24 cellular contexts compared by ENCODE assay signal in genomic region chr16:68362314-68362913, GRCh38.
"Had no signal": no experiment of that assay in that cellular context is flagged by ENCODE, and none has a peak within 500 bp of the region (broad histone marks: within the 10 kb centered on the region; RNA-seq: fewer than 3 reads in every experiment).

No MANE protein-coding gene starts in this region.

- ATAC-seq: activated CD4-positive, CD25-positive, alpha-beta regulatory T cell treated with anti-CD3 and anti-CD28 coated beads, Interleukin-2, amount 50 U/mL, for 24 hours; left lobe of liver; naive thymus-derived CD8-positive, alpha-beta T cell; right lobe of liver; stimulated activated naive CD8-positive, alpha-beta T cell treated with anti-CD3 and anti-CD28 coated beads, Interleukin-15, Interleukin-2, amounts not matched to agents 100 U/mL and 50 U/mL, for 24 hours had no signal

- H3K4me3 ChIP-seq: heart right ventricle, lower lobe of right lung, right lobe of liver, thoracic aorta had no signal

- H3K27ac ChIP-seq: breast epithelium, heart right ventricle, lower lobe of right lung, right lobe of liver, thoracic aorta, WERI-Rb-1 had no signal

- H3K9me3 Mint-ChIP-seq: activated CD4-positive, alpha-beta memory T cell treated with anti-CD3 and anti-CD28 coated beads for 36 hours; activated naive CD4-positive, alpha-beta T cell treated with anti-CD3 and anti-CD28 coated beads, Interleukin-2, amount 10 ng/mL, durations not matched to agents 7 days and 5 days; activated T-helper 1 cell treated with anti-CD3 and anti-CD28 coated beads, Interleukin-12 subunit alpha, Interleukin-12 subunit beta, Interleukin-2, Interleukin-4 antibody, amounts not matched to agents 30 ng/mL and 10 ng/mL and 1 ng/mL, durations not matched to agents 14 hours and 24 hours and 36 hours; naive thymus-derived CD8-positive, alpha-beta T cell; T-helper 1 cell treated with Interleukin-12 subunit alpha and Interleukin-12 subunit beta and Interleukin-4 antibody, amounts not matched to agents 30 μg/mL and 1 μg/mL, for 36 hours had no signal

- DNase-seq: activated CD4-positive, alpha-beta memory T cell treated with anti-CD3 and anti-CD28 coated beads for 36 hours; activated CD4-positive, alpha-beta T cell treated with anti-CD3 and anti-CD28 coated beads for 48 hours; activated CD8-positive, alpha-beta memory T cell treated with anti-CD3 and anti-CD28 coated beads, Interleukin-2, amount 50 U/mL, for 4 hours; activated effector memory CD4-positive, alpha-beta T cell treated with anti-CD3 and anti-CD28 coated beads, Interleukin-2, amount 50 U/mL, for 16 hours; activated naive CD4-positive, alpha-beta T cell treated with anti-CD3 and anti-CD28 coated beads, Interleukin-2, amount 10 ng/mL, durations not matched to agents 7 days and 5 days; activated T-cell treated with anti-CD3 and anti-CD28 coated beads, Interleukin-2, amount 50 U/mL, for 1 hour; central memory CD4-positive, alpha-beta T cell; foreskin melanocyte; heart right ventricle; lower lobe of right lung; mesenchymal stem cell; naive thymus-derived CD8-positive, alpha-beta T cell; stimulated activated CD4-positive, alpha-beta T cell treated with anti-CD3 and anti-CD28 coated beads, Interleukin-2, amount 100 ng/mL, for 48 hours; stimulated activated naive CD8-positive, alpha-beta T cell treated with anti-CD3 and anti-CD28 coated beads, Interleukin-15, Interleukin-2, amounts not matched to agents 100 U/mL and 50 U/mL, for 24 hours; T1000; trophoblast cell; WERI-Rb-1 had no signal

- H3K27ac Mint-ChIP-seq: activated CD4-positive, alpha-beta memory T cell treated with anti-CD3 and anti-CD28 coated beads for 36 hours; activated naive CD4-positive, alpha-beta T cell treated with anti-CD3 and anti-CD28 coated beads, Interleukin-2, amount 10 ng/mL, durations not matched to agents 7 days and 5 days; activated T-helper 1 cell treated with anti-CD3 and anti-CD28 coated beads, Interleukin-12 subunit alpha, Interleukin-12 subunit beta, Interleukin-2, Interleukin-4 antibody, amounts not matched to agents 30 ng/mL and 10 ng/mL and 1 ng/mL, durations not matched to agents 14 hours and 24 hours and 36 hours; T-helper 1 cell treated with Interleukin-12 subunit alpha and Interleukin-12 subunit beta and Interleukin-4 antibody, amounts not matched to agents 30 μg/mL and 1 μg/mL, for 36 hours had no signal

- H3K4me1 ChIP-seq: breast epithelium had no signal

- H3K27me3 ChIP-seq: breast epithelium, right lobe of liver had no signal

- H3K9me3 ChIP-seq: breast epithelium, heart right ventricle, lower lobe of right lung, right lobe of liver, thoracic aorta had no signal

- H3K4me3 Mint-ChIP-seq: activated CD4-positive, alpha-beta memory T cell treated with anti-CD3 and anti-CD28 coated beads for 36 hours; activated naive CD4-positive, alpha-beta T cell treated with anti-CD3 and anti-CD28 coated beads, Interleukin-2, amount 10 ng/mL, durations not matched to agents 7 days and 5 days; activated T-helper 1 cell treated with anti-CD3 and anti-CD28 coated beads, Interleukin-12 subunit alpha, Interleukin-12 subunit beta, Interleukin-2, Interleukin-4 antibody, amounts not matched to agents 30 ng/mL and 10 ng/mL and 1 ng/mL, durations not matched to agents 14 hours and 24 hours and 36 hours; naive thymus-derived CD8-positive, alpha-beta T cell; T-helper 1 cell treated with Interleukin-12 subunit alpha and Interleukin-12 subunit beta and Interleukin-4 antibody, amounts not matched to agents 30 μg/mL and 1 μg/mL, for 36 hours had no signal
